29 cellular contexts compared by ENCODE assay signal in genomic region chr1:156998840-156999239, GRCh38.
"Had no signal": no experiment of that assay in that cellular context is flagged by ENCODE, and none has a peak within 500 bp of the region (broad histone marks: within the 10 kb centered on the region; RNA-seq: fewer than 3 reads in every experiment).

No MANE protein-coding gene starts in this region.

- DNase-seq: activated B cell treated with CpG ODN at 0.5 μM for 24 hours; activated CD4-positive, alpha-beta memory T cell treated with anti-CD3 and anti-CD28 coated beads for 36 hours; activated CD4-positive, alpha-beta T cell treated with anti-CD3 and anti-CD28 coated beads for 1 hour; activated CD4-positive, alpha-beta T cell treated with anti-CD3 and anti-CD28 coated beads, Interleukin-2, amount 10 ng/mL, durations not matched to agents 24 days and 14 days; activated CD8-positive, alpha-beta memory T cell treated with anti-CD3 and anti-CD28 coated beads for 24 hours; activated gamma-delta T cell; activated naive CD4-positive, alpha-beta T cell treated with anti-CD3 and anti-CD28 coated beads for 36 hours; activated naive CD8-positive, alpha-beta T cell treated with anti-CD3 and anti-CD28 coated beads for 36 hours; activated T-cell treated with anti-CD3 and anti-CD28 coated beads, Interleukin-2, amount 50 U/mL, for 48 hours; brain microvascular endothelial cell; cerebellar nuclear complex; Karpas-422; NCI-H1048; NCI-H1417; NCI-H1930; NCI-H2171; NCI-H2227 treated with DMSO at 0.1 percent for 48 hours; NCI-H446 treated with DMSO at 0.1 percent for 48 hours; NCI-H524 treated with DMSO at 0.1 percent for 48 hours; NCI-H774; NK-92 treated with Interleukin-12 subunit alpha and Interleukin-12 subunit beta, amount 100 ng/mL, for 24 hours; OCI-M1; RPMI8226; SW 1271 had no signal

- H3K4me3 Mint-ChIP-seq: activated B cell treated with CpG ODN at 0.5 μM for 24 hours; activated CD4-positive, alpha-beta memory T cell treated with anti-CD3 and anti-CD28 coated beads for 36 hours; activated CD4-positive, alpha-beta T cell treated with anti-CD3 and anti-CD28 coated beads, Interleukin-2, amount 10 ng/mL, durations not matched to agents 24 days and 14 days; activated naive CD4-positive, alpha-beta T cell treated with anti-CD3 and anti-CD28 coated beads for 36 hours; activated naive CD8-positive, alpha-beta T cell treated with anti-CD3 and anti-CD28 coated beads for 36 hours; activated T-helper 17 cell treated with anti-CD3 and anti-CD28 coated beads, Interleukin-2, amount 50 U/mL, for 72 hours had no signal

- H3K27me3 ChIP-seq: brain microvascular endothelial cell had no signal

- H3K27ac ChIP-seq: brain microvascular endothelial cell, SK-N-MC had no signal

- FAIRE-seq: TTC549 had no signal

- H3K36me3 Mint-ChIP-seq: activated CD4-positive, alpha-beta memory T cell treated with anti-CD3 and anti-CD28 coated beads for 36 hours; activated naive CD8-positive, alpha-beta T cell treated with anti-CD3 and anti-CD28 coated beads for 36 hours had no signal

- H3K27ac Mint-ChIP-seq: activated B cell treated with CpG ODN at 0.5 μM for 24 hours; activated CD4-positive, alpha-beta memory T cell treated with anti-CD3 and anti-CD28 coated beads for 36 hours; activated CD4-positive, alpha-beta T cell treated with anti-CD3 and anti-CD28 coated beads, Interleukin-2, amount 10 ng/mL, durations not matched to agents 24 days and 14 days; activated naive CD4-positive, alpha-beta T cell treated with anti-CD3 and anti-CD28 coated beads for 36 hours; activated naive CD8-positive, alpha-beta T cell treated with anti-CD3 and anti-CD28 coated beads for 36 hours; activated T-helper 17 cell treated with anti-CD3 and anti-CD28 coated beads, Interleukin-2, amount 50 U/mL, for 72 hours had no signal

- H3K4me3 ChIP-seq: SK-N-MC had no signal

- H3K9me3 Mint-ChIP-seq: activated B cell treated with CpG ODN at 0.5 μM for 24 hours; activated CD4-positive, alpha-beta memory T cell treated with anti-CD3 and anti-CD28 coated beads for 36 hours; activated CD4-positive, alpha-beta T cell treated with anti-CD3 and anti-CD28 coated beads, Interleukin-2, amount 10 ng/mL, durations not matched to agents 24 days and 14 days; activated naive CD4-positive, alpha-beta T cell treated with anti-CD3 and anti-CD28 coated beads for 36 hours; activated naive CD8-positive, alpha-beta T cell treated with anti-CD3 and anti-CD28 coated beads for 36 hours; activated T-helper 17 cell treated with anti-CD3 and anti-CD28 coated beads, Interleukin-2, amount 50 U/mL, for 72 hours had no signal

- H3K4me1 Mint-ChIP-seq: activated B cell treated with CpG ODN at 0.5 μM for 24 hours; activated CD4-positive, alpha-beta T cell treated with anti-CD3 and anti-CD28 coated beads, Interleukin-2, amount 10 ng/mL, durations not matched to agents 24 days and 14 days; activated naive CD8-positive, alpha-beta T cell treated with anti-CD3 and anti-CD28 coated beads for 36 hours; activated T-helper 17 cell treated with anti-CD3 and anti-CD28 coated beads, Interleukin-2, amount 50 U/mL, for 72 hours had no signal

- H3K36me3 ChIP-seq: brain microvascular endothelial cell had no signal

- ATAC-seq: activated T-helper 17 cell treated with anti-CD3 and anti-CD28 coated beads, Interleukin-2, amount 50 U/mL, for 72 hours; Panc1; Right ventricle myocardium inferior had no signal
